18 cellular contexts compared by ENCODE assay signal in the genomic region with DNA sequence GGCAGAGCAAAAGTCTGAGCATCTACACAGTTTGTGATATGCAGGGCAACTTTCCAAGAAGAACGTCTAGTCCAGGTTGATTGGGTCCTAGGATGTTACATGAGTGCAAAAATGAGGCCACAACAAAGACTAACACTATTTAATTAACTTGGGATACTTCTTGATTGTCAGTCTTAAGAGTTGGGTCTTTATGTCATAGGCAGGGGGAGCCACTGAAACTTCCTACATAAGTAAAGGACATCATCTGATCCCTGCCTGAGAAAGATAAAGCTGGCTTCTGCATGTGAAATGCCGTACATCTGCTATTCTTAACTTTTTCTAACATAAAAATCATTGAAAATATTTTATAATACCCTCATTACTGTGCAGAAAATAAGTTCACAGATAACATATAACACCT.
"Had no signal": no experiment of that assay in that cellular context is flagged by ENCODE, and none has a peak within 500 bp of the region (broad histone marks: within the 10 kb centered on the region; RNA-seq: fewer than 3 reads in every experiment).

No MANE protein-coding gene starts in this region.

- H3K4me1 ChIP-seq: uterus had no signal

- H3K27me3 Mint-ChIP-seq: activated naive CD8-positive, alpha-beta T cell treated with anti-CD3 and anti-CD28 coated beads, Interleukin-2, amount 10 ng/mL, durations not matched to agents 7 days and 5 days; stimulated activated memory B cell treated with anti-CD40 and anti-IgM and Interleukin-4, amounts not matched to agents 10 μg/mL and 1 μg/mL and 100 μg/mL, for 72 hours had no signal

- H3K9me3 ChIP-seq: neutrophil, thyroid gland, uterus had no signal

- H3K36me3 ChIP-seq: neutrophil, thyroid gland, uterus had no signal

- H3K36me3 Mint-ChIP-seq: activated naive CD8-positive, alpha-beta T cell treated with anti-CD3 and anti-CD28 coated beads, Interleukin-2, amount 10 ng/mL, durations not matched to agents 7 days and 5 days; natural killer cell; stimulated activated memory B cell treated with anti-CD40 and anti-IgM and Interleukin-4, amounts not matched to agents 10 μg/mL and 1 μg/mL and 100 μg/mL, for 72 hours had no signal

- H3K27me3 ChIP-seq: foreskin keratinocyte, thyroid gland, uterus had no signal

- H3K27ac Mint-ChIP-seq: activated naive CD8-positive, alpha-beta T cell treated with anti-CD3 and anti-CD28 coated beads, Interleukin-2, amount 10 ng/mL, durations not matched to agents 7 days and 5 days; natural killer cell; stimulated activated memory B cell treated with anti-CD40 and anti-IgM and Interleukin-4, amounts not matched to agents 10 μg/mL and 1 μg/mL and 100 μg/mL, for 72 hours; T-helper 2 cell treated with Interferon-gamma antibody and Interleukin-4, amounts not matched to agents 5 μg/mL and 100 μg/mL, for 36 hours had no signal

- FAIRE-seq: endometrium had no signal

- H3K4me3 ChIP-seq: thyroid gland, uterus had no signal

- DNase-seq: activated CD4-positive, alpha-beta T cell treated with anti-CD3 and anti-CD28 coated beads for 1 hour; activated CD4-positive, alpha-beta T cell treated with anti-CD3 and anti-CD28 coated beads, Interleukin-2, amount 50 U/mL, for 4 hours; activated naive CD4-positive, alpha-beta T cell; activated naive CD8-positive, alpha-beta T cell treated with anti-CD3 and anti-CD28 coated beads, Interleukin-2, amount 10 ng/mL, durations not matched to agents 7 days and 5 days; activated T-cell treated with anti-CD3 and anti-CD28 coated beads for 4 hours; anterior cingulate cortex; glutamatergic neuron; mesendoderm; natural killer cell; posterior cingulate gyrus; retina; thyroid gland; uterus had no signal

- H3K9me3 Mint-ChIP-seq: activated naive CD8-positive, alpha-beta T cell treated with anti-CD3 and anti-CD28 coated beads, Interleukin-2, amount 10 ng/mL, durations not matched to agents 7 days and 5 days; stimulated activated memory B cell treated with anti-CD40 and anti-IgM and Interleukin-4, amounts not matched to agents 10 μg/mL and 1 μg/mL and 100 μg/mL, for 72 hours; T-helper 2 cell treated with Interferon-gamma antibody and Interleukin-4, amounts not matched to agents 5 μg/mL and 100 μg/mL, for 36 hours had no signal

- ATAC-seq: natural killer cell; stimulated activated memory B cell treated with anti-CD40 and anti-IgM and Interleukin-4, amounts not matched to agents 10 μg/mL and 1 μg/mL and 100 μg/mL, for 72 hours had no signal

- H3K27ac ChIP-seq: foreskin keratinocyte, neutrophil, thyroid gland, uterus had no signal

- H3K4me3 Mint-ChIP-seq: activated naive CD8-positive, alpha-beta T cell treated with anti-CD3 and anti-CD28 coated beads, Interleukin-2, amount 10 ng/mL, durations not matched to agents 7 days and 5 days; natural killer cell; stimulated activated memory B cell treated with anti-CD40 and anti-IgM and Interleukin-4, amounts not matched to agents 10 μg/mL and 1 μg/mL and 100 μg/mL, for 72 hours; T-helper 2 cell treated with Interferon-gamma antibody and Interleukin-4, amounts not matched to agents 5 μg/mL and 100 μg/mL, for 36 hours had no signal

- H3K4me1 Mint-ChIP-seq: activated naive CD8-positive, alpha-beta T cell treated with anti-CD3 and anti-CD28 coated beads, Interleukin-2, amount 10 ng/mL, durations not matched to agents 7 days and 5 days; natural killer cell; stimulated activated memory B cell treated with anti-CD40 and anti-IgM and Interleukin-4, amounts not matched to agents 10 μg/mL and 1 μg/mL and 100 μg/mL, for 72 hours had no signal
